ENCODE assay signal across 8 cellular contexts in genomic region chr11:96342131-96342970, GRCh38. TPM values are rescaled to one million over a fixed set of nuclear protein-coding genes. Genes with fewer than 3 reads are reported as not detected.
DNase-seq lines count a peak whose midpoint lies in the region; ATAC-seq and TF ChIP-seq lines count a peak whose summit lies in the region.

No MANE protein-coding gene starts in this region.

- in situ Hi-C loops in HAP-1 (cut with MboI; ENCODE audit: low sequenced_read_pairs) = no loop called here

- H3K27ac ChIP-seq in SJCRH30 (peak overlapping the region; percentile 36; the same call in 1 of the 2 replicates), esophagus muscularis mucosa (replicated peaks in 1 of 4) (peak overlapping the region; percentile 85 to 91 (median 88)), neutrophil (peak overlapping the region; percentile 36)

- no peak for DNase-seq in HAP-1 (ENCODE audit: low spot score in 2 of 2)
- DNase-seq in SJCRH30 = peak in 1 of 2 experiments; percentile 4
- DNase-seq in esophagus muscularis mucosa (ENCODE audit: extremely low spot score) = no peak
- DNase-seq in KG1 (lab: John Stamatoyannopoulos, UW) = no peak
- no peak for DNase-seq in AML-193 (lab: John Stamatoyannopoulos, UW)
- DNase-seq in NCI-H187 (lab: John Stamatoyannopoulos, UW) = no peak

- TF ChIP-seq CTCF in esophagus muscularis mucosa (IDR thresholded peaks at IDR 0.05) (no peak), neutrophil (IDR thresholded peaks at IDR 0.05) (no peak)

- no peaks in the 10 kb centered on the region for H3K27me3 ChIP-seq in HAP-1 (ENCODE audit: low read depth)
- no peaks in the 10 kb centered on the region for H3K27me3 ChIP-seq in SJCRH30
- no peaks in the 10 kb centered on the region for H3K27me3 ChIP-seq in esophagus muscularis mucosa
- peaks cover 9% of the 10 kb centered on the region for H3K27me3 ChIP-seq in neutrophil

- H3K4me3 ChIP-seq in HAP-1 (peak overlapping the region; percentile 54), SJCRH30 (peak overlapping the region; percentile 65), esophagus muscularis mucosa (peak overlapping the region; percentile 66 to 90 (median 68)), neutrophil (ENCODE audit: low read depth in 1 of 2, low read length in 1 of 2) (peak overlapping the region; percentile 69 to 74)

- no peak for TF ChIP-seq EP300 in esophagus muscularis mucosa (IDR thresholded peaks at IDR 0.05)

- no peaks in the 10 kb centered on the region for H3K9me3 ChIP-seq in HAP-1
- no peaks in the 10 kb centered on the region for H3K9me3 ChIP-seq in SJCRH30 (replicated peaks)
- H3K9me3 ChIP-seq in esophagus muscularis mucosa = no peaks in the 10 kb centered on the region
- no peaks in the 10 kb centered on the region for H3K9me3 ChIP-seq in neutrophil

- H3K4me1 ChIP-seq in HAP-1 (peaks cover 48% of the 10 kb centered on the region), SJCRH30 (no peaks in the 10 kb centered on the region), esophagus muscularis mucosa (peaks cover 46 to 55% (median 50%) of the 10 kb centered on the region in 4 donors), neutrophil (ENCODE audit: control insufficient read depth in 1 of 2, insufficient read depth in 1 of 2, low read depth in 1 of 2, low read length in 1 of 2) (peaks cover 16 to 33% of the 10 kb centered on the region in 2 experiments)

- no peak for TF ChIP-seq POLR2A in esophagus muscularis mucosa (IDR thresholded peaks at IDR 0.05; ENCODE audit: low read depth)

- ATAC-seq in GM18861 (IDR thresholded peaks at IDR 0.05; ENCODE audit: unreplicated experiment) = no peak

- WGBS in esophagus muscularis mucosa = under 1% methylated on average over 12 of the region's 12 CpGs

- intact Hi-C loops in esophagus muscularis mucosa (cut with DNase I) = loop anchor here (2.0 to 5.0 kb wide), 6 partner anchors 105 to 505 kb away; partner anchors contain the start of gene MTMR2

- H3K36me3 ChIP-seq in HAP-1 (replicated peaks) (no peaks in the 10 kb centered on the region), SJCRH30 (no peaks in the 10 kb centered on the region), esophagus muscularis mucosa (no peaks in the 10 kb centered on the region), neutrophil (no peaks in the 10 kb centered on the region)

RNA-seq across cellular contexts. Expression of gene MAML2, which starts 0.6 kb away (rescaled TPM):
- 2.1 and 2.2 TPM in 2 replicates for total RNA-seq in SJCRH30 (2014; rRNA removed; shearing (Covaris generic))
- 10 to 100 TPM; 20.0 to 33.7 (median 23.2) TPM for total RNA-seq in esophagus muscularis mucosa

RNA-seq across cellular contexts. Expression of gene CCDC82, which starts 47.4 kb away (rescaled TPM):
- total RNA-seq in SJCRH30 (2014; rRNA removed; shearing (Covaris generic)) = 11.3 and 16.5 TPM in 2 replicates
- total RNA-seq in esophagus muscularis mucosa = 10 to 100 TPM; 12.3 to 23.3 (median 14.7) TPM

RNA-seq across cellular contexts. Expression of gene JRKL, which starts 47.5 kb away (rescaled TPM):
- 3.7 and 4.8 TPM in 2 replicates for total RNA-seq in SJCRH30 (2014; rRNA removed; shearing (Covaris generic))
- 1 to 10 TPM; 4.5 to 7.9 (median 6.9) TPM for total RNA-seq in esophagus muscularis mucosa

Comparison
In these comparisons a context has a peak if more than half of its experiments do, and no peak if none do; other contexts are left out.
1. H3K27ac ChIP-seq: peak in every context shown above with its lines; median percentile 88 in esophagus muscularis mucosa; 36 in SJCRH30; 36 in neutrophil.